ENCODE assay signal across 30 cellular contexts in genomic region chr10:131155903-131156285, GRCh38.
"Had no signal": no experiment of that assay in that cellular context is flagged by ENCODE, and none has a peak within 500 bp of the region (broad histone marks: within the 10 kb centered on the region; RNA-seq: fewer than 3 reads in every experiment).

No MANE protein-coding gene starts in this region.

- H3K9me3 ChIP-seq: ovary, psoas muscle, testis, uterus had no signal

- H3K27ac Mint-ChIP-seq: immature natural killer cell; memory B cell; mesothelial cell of epicardium; naive B cell; natural killer cell treated with Interleukin-12 subunit alpha and Interleukin-12 subunit beta and Interleukin-15 and Interleukin-18, amount 100 ng/mL, for 72 hours; stimulated activated memory B cell treated with anti-CD40 and anti-IgM and Interleukin-4, amounts not matched to agents 10 μg/mL and 1 μg/mL and 100 μg/mL, for 72 hours had no signal

- H3K4me3 Mint-ChIP-seq: effector memory CD8-positive, alpha-beta T cell; immature natural killer cell; memory B cell; mesothelial cell of epicardium; naive B cell; natural killer cell treated with Interleukin-12 subunit alpha and Interleukin-12 subunit beta and Interleukin-15 and Interleukin-18, amount 100 ng/mL, for 72 hours; stimulated activated memory B cell treated with anti-CD40 and anti-IgM and Interleukin-4, amounts not matched to agents 10 μg/mL and 1 μg/mL and 100 μg/mL, for 72 hours had no signal

- H3K4me1 ChIP-seq: esophagus squamous epithelium, heart right ventricle, psoas muscle, sigmoid colon, testis, tibial artery, upper lobe of left lung, uterus had no signal

- H3K27me3 Mint-ChIP-seq: effector memory CD8-positive, alpha-beta T cell; memory B cell; naive B cell; stimulated activated memory B cell treated with anti-CD40 and anti-IgM and Interleukin-4, amounts not matched to agents 10 μg/mL and 1 μg/mL and 100 μg/mL, for 72 hours had no signal

- DNase-seq: dermis blood vessel endothelial cell; effector memory CD8-positive, alpha-beta T cell; erythroblast; esophagus squamous epithelium; foreskin melanocyte; heart right ventricle; hippocampal formation; immature natural killer cell; mucosa of descending colon; naive B cell; occipital lobe; psoas muscle; right cardiac atrium; sigmoid colon; stimulated activated CD4-positive, alpha-beta T cell treated with anti-CD3 and anti-CD28 coated beads, Interleukin-2, amount 100 ng/mL, for 24 hours; stimulated activated CD4-positive, alpha-beta T cell treated with anti-CD3 and anti-CD28 coated beads, Interleukin-4, amount 100 ng/mL, for 24 hours; stimulated activated naive CD8-positive, alpha-beta T cell treated with anti-CD3 and anti-CD28 coated beads, Interleukin-15, Interleukin-2, amounts not matched to agents 100 U/mL and 50 U/mL, for 24 hours; substantia nigra; testis; tibial artery; upper lobe of left lung; uterus had no signal

- H3K36me3 ChIP-seq: esophagus squamous epithelium, heart right ventricle, ovary, sigmoid colon, tibial artery, upper lobe of left lung, uterus had no signal

- H3K36me3 Mint-ChIP-seq: immature natural killer cell; memory B cell; mesothelial cell of epicardium; natural killer cell treated with Interleukin-12 subunit alpha and Interleukin-12 subunit beta and Interleukin-15 and Interleukin-18, amount 100 ng/mL, for 72 hours; stimulated activated memory B cell treated with anti-CD40 and anti-IgM and Interleukin-4, amounts not matched to agents 10 μg/mL and 1 μg/mL and 100 μg/mL, for 72 hours had no signal

- H3K4me1 Mint-ChIP-seq: immature natural killer cell; memory B cell; naive B cell; stimulated activated memory B cell treated with anti-CD40 and anti-IgM and Interleukin-4, amounts not matched to agents 10 μg/mL and 1 μg/mL and 100 μg/mL, for 72 hours had no signal

- H3K27ac ChIP-seq: coronary artery, esophagus squamous epithelium, heart right ventricle, ovary, psoas muscle, sigmoid colon, testis, tibial artery, upper lobe of left lung, uterus had no signal

- H3K4me3 ChIP-seq: coronary artery, esophagus squamous epithelium, heart right ventricle, lung, mucosa of descending colon, ovary, psoas muscle, sigmoid colon, testis, tibial artery, upper lobe of left lung, uterus had no signal

- ATAC-seq: effector memory CD8-positive, alpha-beta T cell; heart right ventricle; left lobe of liver; mucosa of descending colon; natural killer cell treated with Interleukin-12 subunit alpha and Interleukin-12 subunit beta and Interleukin-15 and Interleukin-18, amount 100 ng/mL, for 72 hours; psoas muscle; right cardiac atrium; stimulated activated memory B cell treated with anti-CD40 and anti-IgM and Interleukin-4, amounts not matched to agents 10 μg/mL and 1 μg/mL and 100 μg/mL, for 72 hours; stimulated activated naive CD8-positive, alpha-beta T cell treated with anti-CD3 and anti-CD28 coated beads, Interleukin-15, Interleukin-2, amounts not matched to agents 100 U/mL and 50 U/mL, for 24 hours had no signal

- H3K27me3 ChIP-seq: ovary, testis, upper lobe of left lung, uterus had no signal
